Comparison of ENCODE assay signal across 8 cellular contexts in genomic region chr2:174012347-174013309, GRCh38. TPM values are rescaled to one million over a fixed set of nuclear protein-coding genes. Genes with fewer than 3 reads are reported as not detected.
DNase-seq lines count a peak whose midpoint lies in the region; ATAC-seq and TF ChIP-seq lines count a peak whose summit lies in the region.

No MANE protein-coding gene starts in this region.

- H3K27me3 ChIP-seq in BJ (ENCODE audit: control insufficient read depth, insufficient read depth, low read length) (no peaks in the 10 kb centered on the region), HUES64 (ENCODE audit: insufficient read depth, low read length) (peaks cover 9% of the 10 kb centered on the region), vagina (no peaks in the 10 kb centered on the region)

- peak in 1 of 2 donors; percentile 13 for TF ChIP-seq POLR2A in vagina (IDR thresholded peaks at IDR 0.05)

- no peaks in the 10 kb centered on the region for H3K9me3 ChIP-seq in HUES64 (ENCODE audit: insufficient read depth, low read depth, low read length)
- H3K9me3 ChIP-seq in vagina, result no peaks in the 10 kb centered on the region

- CTCF ChIA-PET in BJ (lab: Yijun Ruan, JAX), result interaction anchor here (3.6 kb wide), 1 partner anchor 12 kb away, joined by 10 read pairs; no protein-coding TSS in a partner anchor

- intact Hi-C loops in vagina (cut with DNase I), result loop anchor here (10.0 kb wide), 1 partner anchor 48 kb away; the partner anchor contains the start of gene SP3

- H3K4me3 ChIP-seq in BJ (ENCODE audit: low read depth, low read length), result peak overlapping the region; percentile 37
- H3K4me3 ChIP-seq in HUES64 (ENCODE audit: low read length), result peak overlapping the region; percentile 47
- H3K4me3 ChIP-seq in vagina, result peak overlapping the region; percentile 45 to 56

- H3K4me1 ChIP-seq in HUES64 (ENCODE audit: insufficient read depth, low read length) (peaks cover 20% of the 10 kb centered on the region), vagina (peaks cover 50% of the 10 kb centered on the region)

- WGBS in HUES64, result 35% methylated on average over 56 of the region's 56 CpGs

- POLR2A ChIA-PET in BJ (lab: Charles Lee), result interaction anchor here (0.8 kb wide), 1 partner anchor 47 kb away, joined by 4 read pairs; no protein-coding TSS in a partner anchor

- H3K36me3 ChIP-seq in BJ (ENCODE audit: control insufficient read depth, insufficient read depth, low read length) (no peaks in the 10 kb centered on the region), HUES64 (ENCODE audit: insufficient read depth, low read length) (no peaks in the 10 kb centered on the region), vagina (no peaks in the 10 kb centered on the region)

- TF ChIP-seq CTCF in BJ (IDR thresholded peaks at IDR 0.05; ENCODE audit: insufficient read depth, low read depth, low read length) (no peak), omental fat pad (IDR thresholded peaks at IDR 0.05) (no peak), vagina (IDR thresholded peaks at IDR 0.05) (no peak)

- peak; percentile 81 for ATAC-seq in omental fat pad (ENCODE audit: low FRiP score)
- ATAC-seq in GM21367 (IDR thresholded peaks at IDR 0.05; ENCODE audit: unreplicated experiment), result no peak

- H3K9ac ChIP-seq in HUES64 (ENCODE audit: low read depth, low read length), result peak overlapping the region; percentile 50

- DNase-seq in BJ (ENCODE audit: low read depth) (no peak), foreskin melanocyte (peak; percentile 38), omental fat pad (ENCODE audit: low spot score) (no peak), vagina (ENCODE audit: extremely low spot score in 2 of 2) (peak in 1 of 2 donors; percentile 91), NCI-H187 (lab: John Stamatoyannopoulos, UW) (no peak)
- DNase-seq in activated gamma-delta T cell treated with anti-CD3 and anti-CD28 coated beads, Interleukin-2, amount 50 U/mL, for 16 hours (ENCODE audit: low read depth), result peak; percentile 9

- H3K27ac ChIP-seq in HUES64 (ENCODE audit: low read depth, low read length) (peak overlapping the region; percentile 51; the same call in 1 of the 2 replicates), vagina (peak overlapping the region; percentile 93)

RNA-seq across cellular contexts. Expression of gene SP3, which starts 47.5 kb away (rescaled TPM):
- polyA plus RNA-seq in BJ (2011; rRNA removed), result 33.2 and 50.0 TPM in 2 replicates
- 41.2 and 44.3 TPM in 2 replicates for polyA minus RNA-seq in BJ (2011; rRNA and poly(A)+ RNA removed)
- 63.6 TPM for polyA plus RNA-seq in HUES64 (2013, experiment 1 of 2)
- 62.4 TPM for polyA plus RNA-seq in HUES64 (2013, experiment 2 of 2)
- total RNA-seq in omental fat pad (100 to 1,000 TPM in 1 of 4 donors, 10 to 100 TPM in 3; 69.3 to 175 (median 82.9) TPM), vagina (119 TPM)

Comparison
In these comparisons a context has a peak if more than half of its experiments do, and no peak if none do; other contexts are left out.
1. DNase-seq: peak in activated gamma-delta T cell treated with anti-CD3 and anti-CD28 coated beads, Interleukin-2, amount 50 U/mL, for 16 hours (single experiment) and foreskin melanocyte (single experiment); none in BJ (single experiment), omental fat pad (single experiment) and NCI-H187 (0 of 2).
2. Peak in every context shown above with its lines, with median percentiles within 50 percentile points of each other: H3K4me3 ChIP-seq.